28 cellular contexts compared by ENCODE assay signal in genomic region chr5:149658299-149658698, GRCh38.
DNase-seq lines count a peak whose midpoint lies in the region; ATAC-seq, FAIRE-seq and TF ChIP-seq lines count a peak whose summit lies in the region.
"Had no signal": no experiment of that assay in that cellular context is flagged by ENCODE, and none has a peak within 500 bp of the region (broad histone marks: within the 10 kb centered on the region; RNA-seq: fewer than 3 reads in every experiment).

No MANE protein-coding gene starts in this region.

- TF ChIP-seq CTCF in body of pancreas (IDR thresholded peaks at IDR 0.05) (no peak), heart left ventricle (IDR thresholded peaks at IDR 0.05) (no peak), pancreas (IDR thresholded peaks at IDR 0.05) (no peak)

- no peak for TF ChIP-seq POLR2A in body of pancreas (IDR thresholded peaks at IDR 0.05)
- no peak for TF ChIP-seq POLR2A in heart left ventricle (IDR thresholded peaks at IDR 0.05)

- DNase-seq in body of pancreas (peak; percentile 31 to 54 (median 43)), heart left ventricle (peak in 4 of 5 donors; percentile 52 to 69 (median 57)), right cardiac atrium (no peak), pancreas (peak in 2 of 6 donors; percentile 32 to 58), NCI-H2196 (lab: John Stamatoyannopoulos, UW; ENCODE audit: unreplicated experiment) (no peak), AG20443 (ENCODE audit: low spot score) (no peak)
- DNase-seq in naive thymus-derived CD4-positive, alpha-beta T cell = no peak
- DNase-seq: 8988T, ACHN, Calu3, DMS79 treated with DMSO at 0.1 percent for 48 hours, HCEC 1CT, Kasumi-1, NCI-H1092 treated with DMSO at 0.1 percent for 48 hours, NCI-H1436, NCI-H187 treated with DMSO at 0.1 percent for 48 hours, NCI-H2171 treated with DMSO at 0.1 percent for 48 hours, NCI-H446, NCI-H524 treated with DMSO at 0.1 percent for 48 hours, NCI-H774, PC-9, SHP77 treated with DMSO at 0.1 percent for 48 hours had no signal

- no peaks in the 10 kb centered on the region for H3K36me3 ChIP-seq in body of pancreas (replicated peaks in 1 of 2; ENCODE audit: insufficient read depth in 1 of 2, low read depth in 2 of 2)
- H3K36me3 ChIP-seq in heart left ventricle = no peaks in the 10 kb centered on the region
- no peaks in the 10 kb centered on the region for H3K36me3 ChIP-seq in pancreas
- no peaks in the 10 kb centered on the region for H3K36me3 ChIP-seq in naive thymus-derived CD4-positive, alpha-beta T cell (ENCODE audit: control insufficient read depth in 2 of 3, insufficient read depth in 3 of 3, low read length in 3 of 3)

- ATAC-seq in body of pancreas (peak; percentile 84), heart left ventricle (peak; percentile 90 to 94 (median 92)), right cardiac atrium (peak; percentile 74 to 81), pancreas (peak; percentile 77 to 98 (median 86)), GM18867 (IDR thresholded peaks at IDR 0.05; ENCODE audit: unreplicated experiment) (no peak)
- ATAC-seq in naive thymus-derived CD4-positive, alpha-beta T cell = no peak
- ATAC-seq: K562 had no signal

- H3K4me1 ChIP-seq in body of pancreas (peaks cover 16% of the 10 kb centered on the region), heart left ventricle (peaks cover 0 to 32% (median 6%) of the 10 kb centered on the region in 12 donors), right cardiac atrium (ENCODE audit: control insufficient read depth, insufficient read depth, low read length) (peaks cover 5% of the 10 kb centered on the region), pancreas (peaks cover 10 to 12% (median 11%) of the 10 kb centered on the region in 3 donors)
- H3K4me1 ChIP-seq in naive thymus-derived CD4-positive, alpha-beta T cell (ENCODE audit: control insufficient read depth in 2 of 2, insufficient read depth in 2 of 2, low read length in 2 of 2) = no peaks in the 10 kb centered on the region

- POLR2A ChIA-PET in naive thymus-derived CD4-positive, alpha-beta T cell (lab: Charles Lee) = no interaction called here

- H3K36me3 Mint-ChIP-seq in naive thymus-derived CD4-positive, alpha-beta T cell = peaks cover 0 to 19% (median 4%) of the 10 kb centered on the region in 5 donors

- intact Hi-C loops in body of pancreas (cut with DNase I) = no loop called here
- intact Hi-C loops in heart left ventricle (cut with DNase I) = loop anchor here in 9 of 10 donors (1.0 to 5.0 kb wide), 4 partner anchors 36 to 169 kb away; partner anchors contain the start of gene PPARGC1B (in 7 of the 9)
- intact Hi-C loops in right cardiac atrium (cut with DNase I) = no loop called here
- intact Hi-C loops in pancreas (cut with DNase I) = loop anchor here in 1 of 3 donors (10.0 kb wide), 1 partner anchor 47 kb away; no protein-coding TSS in a partner anchor
- intact Hi-C loops in naive thymus-derived CD4-positive, alpha-beta T cell (cut with micrococcal nuclease) = no loop called here

- no peak overlapping the region for H3K4me3 Mint-ChIP-seq in naive thymus-derived CD4-positive, alpha-beta T cell

- WGBS in body of pancreas, 2 donors = 73 to 83% methylated on average over 1 of the region's 1 CpG
- WGBS in heart left ventricle, 4 donors = 50 to 73% (median 61%) methylated on average over 1 of the region's 1 CpG
- WGBS in right cardiac atrium = 66% methylated on average over 1 of the region's 1 CpG
- 52 to 61% methylated on average over 1 of the region's 1 CpG for WGBS in pancreas, 2 donors

- H3K4me1 Mint-ChIP-seq in naive thymus-derived CD4-positive, alpha-beta T cell = no peaks in the 10 kb centered on the region

- H3K27ac Mint-ChIP-seq in naive thymus-derived CD4-positive, alpha-beta T cell = no peak overlapping the region

- H3K27ac ChIP-seq in body of pancreas = no peak overlapping the region
- H3K27ac ChIP-seq in heart left ventricle = peak overlapping the region; percentile 44 to 91 (median 80)
- peak overlapping the region; percentile 80 for H3K27ac ChIP-seq in right cardiac atrium (ENCODE audit: low read length)
- peak overlapping the region in 1 of 4 donors; percentile 11 for H3K27ac ChIP-seq in pancreas
- H3K27ac ChIP-seq in naive thymus-derived CD4-positive, alpha-beta T cell (ENCODE audit: low read depth, low read length) = no peak overlapping the region
- H3K27ac ChIP-seq: PC-9, SK-N-MC had no signal

- H3K4me3 ChIP-seq in body of pancreas (no peak overlapping the region), heart left ventricle (no peak overlapping the region), right cardiac atrium (ENCODE audit: low read length) (no peak overlapping the region), pancreas (no peak overlapping the region)
- no peak overlapping the region for H3K4me3 ChIP-seq in naive thymus-derived CD4-positive, alpha-beta T cell (ENCODE audit: low read length)
- H3K4me3 ChIP-seq: K562, PC-9, SK-N-MC had no signal

- H3K27me3 Mint-ChIP-seq in naive thymus-derived CD4-positive, alpha-beta T cell = peaks cover 5 to 25% (median 10%) of the 10 kb centered on the region in 5 donors

- no peaks in the 10 kb centered on the region for H3K27me3 ChIP-seq in body of pancreas
- H3K27me3 ChIP-seq in heart left ventricle = no peaks in the 10 kb centered on the region
- H3K27me3 ChIP-seq in right cardiac atrium (ENCODE audit: control insufficient read depth, insufficient read depth) = no peaks in the 10 kb centered on the region
- no peaks in the 10 kb centered on the region for H3K27me3 ChIP-seq in pancreas
- H3K27me3 ChIP-seq in naive thymus-derived CD4-positive, alpha-beta T cell (ENCODE audit: control insufficient read depth in 2 of 2, insufficient read depth in 2 of 2, low read length in 2 of 2) = no peaks in the 10 kb centered on the region

- FAIRE-seq in pancreas (lab: Jason Lieb, UNC) = no peak
- FAIRE-seq: GM12892, H1, HTR-8/SVneo, K562 had no signal

- H3K9me3 Mint-ChIP-seq in naive thymus-derived CD4-positive, alpha-beta T cell = peaks cover 0 to 16% (median 7%) of the 10 kb centered on the region in 11 donors

- CTCF ChIA-PET in naive thymus-derived CD4-positive, alpha-beta T cell (lab: Charles Lee) = no interaction called here

- no peaks in the 10 kb centered on the region for H3K9me3 ChIP-seq in body of pancreas
- H3K9me3 ChIP-seq in heart left ventricle = peaks cover 0 to 6% (median 0%) of the 10 kb centered on the region in 12 donors
- no peaks in the 10 kb centered on the region for H3K9me3 ChIP-seq in right cardiac atrium (ENCODE audit: control insufficient read depth, low read length)
- H3K9me3 ChIP-seq in pancreas = no peaks in the 10 kb centered on the region
- H3K9me3 ChIP-seq in naive thymus-derived CD4-positive, alpha-beta T cell (ENCODE audit: control insufficient read depth in 2 of 3, low read length in 3 of 3) = peaks cover 0 to 10% (median 0%) of the 10 kb centered on the region in 3 experiments

Comparison
In these comparisons a context has a peak if more than half of its experiments do, and no peak if none do; other contexts are left out.
1. DNase-seq: peak in body of pancreas (4 of 4) and heart left ventricle (4 of 5); none in right cardiac atrium (0 of 3), NCI-H2196 (single experiment), AG20443 (single experiment) and naive thymus-derived CD4-positive, alpha-beta T cell (0 of 9).
2. intact Hi-C loops: an anchor here in heart left ventricle (1.0 to 5.0 kb wide); none called in body of pancreas, right cardiac atrium and naive thymus-derived CD4-positive, alpha-beta T cell.
3. ATAC-seq: peak in body of pancreas (single experiment), heart left ventricle (4 of 4), right cardiac atrium (2 of 2) and pancreas (4 of 4); none in naive thymus-derived CD4-positive, alpha-beta T cell (single experiment) and GM18867 (single experiment).
4. H3K27ac ChIP-seq: peak in heart left ventricle (12 of 12) and right cardiac atrium (single experiment); none in body of pancreas (0 of 4) and naive thymus-derived CD4-positive, alpha-beta T cell (single experiment).